In genomic region chr20:33673411-33674293, GRCh38 we compare ENCODE assay signal across 1 cellular context.
TF ChIP-seq lines count a peak whose summit lies in the region.

No MANE protein-coding gene starts in this region.

TF ChIP-seq in H1, 55 proteins besides CTCF, POLR2A, EP300 and RAD21:
- 0 out of 2 replicates have a peak, but pooled peaks have one; percentile 15 for TF ChIP-seq PHF8 (conservative IDR thresholded peaks at IDR 0.05; ENCODE audit: low read depth, low read length)
- peak; percentile 28 for TF ChIP-seq KDM4A (IDR thresholded peaks at IDR 0.05; ENCODE audit: low read depth, low read length, severe bottlenecking)
- TF ChIP-seq CBX5 (IDR thresholded peaks at IDR 0.05; ENCODE audit: low read depth, low read length) = no peak
- no peak for TF ChIP-seq TCF12 (IDR thresholded peaks at IDR 0.05; ENCODE audit: low read depth, low read length)
- no peak for TF ChIP-seq FOSL1 (IDR thresholded peaks at IDR 0.05; ENCODE audit: insufficient read depth, low read depth, low read length)
